In the genomic region with DNA sequence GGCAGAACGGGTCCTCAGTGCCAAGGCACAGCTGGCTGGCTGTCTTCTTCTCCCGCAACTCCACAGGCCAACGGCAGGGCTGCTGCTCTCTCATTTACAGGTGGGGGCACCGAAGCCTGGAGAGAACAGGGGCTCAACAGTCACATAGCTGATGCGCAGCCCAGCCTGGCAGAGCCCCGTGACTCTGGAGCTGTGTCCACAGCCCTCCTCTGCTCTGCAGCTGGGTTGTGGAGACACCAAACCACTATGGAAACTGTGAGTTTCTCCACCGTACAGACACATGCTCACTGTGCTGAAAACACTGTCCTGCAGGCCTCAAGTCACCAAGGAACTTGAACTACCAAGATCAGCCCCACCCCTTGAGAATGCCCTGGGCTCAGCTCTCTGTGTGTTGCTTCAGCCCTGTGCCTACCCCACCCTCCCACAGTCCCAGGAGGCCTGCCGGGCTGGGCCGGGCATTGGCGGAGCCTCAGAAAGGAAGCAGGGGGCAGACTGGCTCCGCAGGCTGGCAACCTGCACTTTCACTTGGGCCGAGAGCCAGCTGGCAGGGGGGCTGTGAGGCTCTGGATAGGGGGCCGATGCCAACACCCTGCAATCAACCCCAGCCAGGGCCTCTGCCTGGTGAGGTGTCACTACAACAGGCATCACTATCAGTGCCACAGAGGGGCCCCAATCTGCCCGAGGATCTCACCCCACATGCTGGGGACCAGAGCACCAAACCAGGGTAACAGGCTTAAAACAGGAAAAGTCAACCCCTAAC, we compare ENCODE assay signal across 8 cellular contexts.
DNase-seq lines count a peak whose midpoint lies in the region; ATAC-seq and TF ChIP-seq lines count a peak whose summit lies in the region.

No MANE protein-coding gene starts in this region.

- no peak for TF ChIP-seq EP300 in transverse colon (IDR thresholded peaks at IDR 0.05; ENCODE audit: low read depth)

- DNase-seq in CD4-positive, CD25-positive, alpha-beta regulatory T cell = peak in 1 of 3 donors; percentile 28
- peak; percentile 72 for DNase-seq in NCI-H345 (lab: John Stamatoyannopoulos, UW)
- peak; percentile 46 for DNase-seq in cerebellum (ENCODE audit: low spot score)
- peak; percentile 16 for DNase-seq in mesenchymal stem cell
- DNase-seq in transverse colon = peak; percentile 86
- DNase-seq in OCI-M2 (lab: John Stamatoyannopoulos, UW; ENCODE audit: unreplicated experiment) = no peak
- DNase-seq in NCI-H748 treated with DMSO at 0.1 percent for 48 hours (lab: John Stamatoyannopoulos, UW) = no peak

- H3K4me2 ChIP-seq in mesenchymal stem cell (ENCODE audit: low read length, poor library complexity, severe bottlenecking) = no peak overlapping the region

- peaks cover 67% of the 10 kb centered on the region for H3K79me1 ChIP-seq in mesenchymal stem cell (replicated peaks; ENCODE audit: low read length, poor library complexity, severe bottlenecking)

- H3K36me3 Mint-ChIP-seq in CD4-positive, CD25-positive, alpha-beta regulatory T cell = peaks cover 13% of the 10 kb centered on the region

- peak overlapping the region in 2 of 4 donors; percentile 21 to 56 for H3K4me3 Mint-ChIP-seq in CD4-positive, CD25-positive, alpha-beta regulatory T cell

- H2BK12ac ChIP-seq in mesenchymal stem cell (ENCODE audit: low read length in 2 of 2) = peak overlapping the region in 1 of 2 experiments; percentile 0

- H3K27me3 Mint-ChIP-seq in CD4-positive, CD25-positive, alpha-beta regulatory T cell = no peaks in the 10 kb centered on the region

- H3K4ac ChIP-seq in mesenchymal stem cell (ENCODE audit: low read depth in 1 of 2, low read length in 2 of 2) = peak overlapping the region in 1 of 2 experiments; percentile 18

- H3K9me3 ChIP-seq in CD4-positive, CD25-positive, alpha-beta regulatory T cell (ENCODE audit: control insufficient read depth in 2 of 2, low read length in 2 of 2) = no peaks in the 10 kb centered on the region
- H3K9me3 ChIP-seq in mesenchymal stem cell (ENCODE audit: control insufficient read depth, low read length) (no peaks in the 10 kb centered on the region), transverse colon (no peaks in the 10 kb centered on the region)

- peaks cover 35% of the 10 kb centered on the region for H3K4me1 ChIP-seq in CD4-positive, CD25-positive, alpha-beta regulatory T cell (ENCODE audit: control insufficient read depth, insufficient read depth, low read length, poor library complexity, severe bottlenecking)
- H3K4me1 ChIP-seq in mesenchymal stem cell (ENCODE audit: control insufficient read depth, insufficient read depth, low read depth, low read length) = peaks cover 17% of the 10 kb centered on the region
- peaks cover 17 to 44% (median 26%) of the 10 kb centered on the region in 4 donors for H3K4me1 ChIP-seq in transverse colon

- no peak overlapping the region for H2AK5ac ChIP-seq in mesenchymal stem cell (ENCODE audit: low read length, severe bottlenecking)

- H3K23ac ChIP-seq in mesenchymal stem cell (ENCODE audit: low read length in 2 of 2) = no peak overlapping the region

- in situ Hi-C loops in transverse colon (cut with MboI; ENCODE audit: low pct_ligation_motif_present in 1 of 4, low pct_unique_long_range_greater_than_20kb in 1 of 4, low sequenced_read_pairs in 3 of 4) = no loop called here

- H3K4me1 Mint-ChIP-seq in CD4-positive, CD25-positive, alpha-beta regulatory T cell = peaks cover 0 to 77% (median 49%) of the 10 kb centered on the region in 4 donors

- H2BK5ac ChIP-seq in mesenchymal stem cell (ENCODE audit: low read depth, low read length, poor library complexity, severe bottlenecking) = no peak overlapping the region

- H3K9me3 Mint-ChIP-seq in CD4-positive, CD25-positive, alpha-beta regulatory T cell = no peaks in the 10 kb centered on the region

- intact Hi-C loops in transverse colon (cut with DNase I; ENCODE audit: low total_unique reads) = no loop called here

- no peak overlapping the region for H2BK15ac ChIP-seq in mesenchymal stem cell (ENCODE audit: low read depth, poor library complexity, severe bottlenecking)

- WGBS in mesenchymal stem cell = 91% methylated on average over 14 of the region's 14 CpGs
- 18 to 26% methylated on average over 3 to 13 of the region's 14 CpGs for WGBS in transverse colon (ENCODE audit: low coverage in 1 of 2), 2 donors

- H3K14ac ChIP-seq in mesenchymal stem cell (ENCODE audit: low read length in 2 of 2) = peak overlapping the region in 1 of 2 experiments; percentile 35

- H3K27me3 ChIP-seq in CD4-positive, CD25-positive, alpha-beta regulatory T cell (ENCODE audit: control insufficient read depth, insufficient read depth, low read length) = no peaks in the 10 kb centered on the region
- no peaks in the 10 kb centered on the region for H3K27me3 ChIP-seq in mesenchymal stem cell (ENCODE audit: control insufficient read depth in 1 of 2, insufficient read depth in 1 of 2, low read length in 2 of 2)
- H3K27me3 ChIP-seq in transverse colon = no peaks in the 10 kb centered on the region

- peak overlapping the region; percentile 8 for H4K91ac ChIP-seq in mesenchymal stem cell (ENCODE audit: low read length)

- peak overlapping the region in 2 of 3 donors; percentile 79 to 85 for H3K27ac Mint-ChIP-seq in CD4-positive, CD25-positive, alpha-beta regulatory T cell

- H3K36me3 ChIP-seq in CD4-positive, CD25-positive, alpha-beta regulatory T cell (ENCODE audit: control insufficient read depth, insufficient read depth, low read length) = peaks cover 6% of the 10 kb centered on the region
- peaks cover 0 to 22% of the 10 kb centered on the region in 2 experiments for H3K36me3 ChIP-seq in mesenchymal stem cell (ENCODE audit: control insufficient read depth in 1 of 2, insufficient read depth in 2 of 2, low read depth in 1 of 2, low read length in 2 of 2)
- no peaks in the 10 kb centered on the region for H3K36me3 ChIP-seq in transverse colon

- peak overlapping the region; percentile 26 for H3K9ac ChIP-seq in mesenchymal stem cell (ENCODE audit: low read length)

- peak in 2 of 5 experiments; percentile 10 to 23 for TF ChIP-seq CTCF in transverse colon (IDR thresholded peaks at IDR 0.05)

- H3K4me3 ChIP-seq in CD4-positive, CD25-positive, alpha-beta regulatory T cell (ENCODE audit: low read depth, low read length) = no peak overlapping the region
- H3K4me3 ChIP-seq in mesenchymal stem cell (ENCODE audit: insufficient read depth in 1 of 2, low read depth in 1 of 2, low read length in 2 of 2) (peak overlapping the region; percentile 2 to 54), transverse colon (no peak overlapping the region)

- TF ChIP-seq POLR2A in transverse colon (IDR thresholded peaks at IDR 0.05) = no peak

- no peak overlapping the region for H3K18ac ChIP-seq in mesenchymal stem cell (ENCODE audit: low read depth in 1 of 2, low read length in 2 of 2)

- H2AFZ ChIP-seq in mesenchymal stem cell (ENCODE audit: low read depth, low read length) = no peak overlapping the region

- H2BK120ac ChIP-seq in mesenchymal stem cell (ENCODE audit: low read depth, low read length) = no peak overlapping the region

- H4K8ac ChIP-seq in mesenchymal stem cell (ENCODE audit: low read length) = no peak overlapping the region

- H3K27ac ChIP-seq in CD4-positive, CD25-positive, alpha-beta regulatory T cell (ENCODE audit: insufficient read depth, low read length, poor library complexity, severe bottlenecking) = peak overlapping the region; percentile 20
- H3K27ac ChIP-seq in mesenchymal stem cell (ENCODE audit: low read length, poor library complexity, severe bottlenecking) (no peak overlapping the region), transverse colon (peak overlapping the region; percentile 60 to 78 (median 68))

- ATAC-seq in CD4-positive, CD25-positive, alpha-beta regulatory T cell (ENCODE audit: low read depth in 2 of 2) = peak; percentile 55 to 68
- ATAC-seq in GM21423 (IDR thresholded peaks at IDR 0.05; ENCODE audit: unreplicated experiment) = peak; percentile 69

Comparison
In these comparisons a context has a peak if more than half of its experiments do, and no peak if none do; other contexts are left out.
1. DNase-seq: peak in NCI-H345 (single experiment), cerebellum (single experiment), mesenchymal stem cell (single experiment) and transverse colon (single experiment); none in OCI-M2 (single experiment) and NCI-H748 treated with DMSO at 0.1 percent for 48 hours (single experiment).
2. H3K4me3 ChIP-seq: peak in mesenchymal stem cell (2 of 2); none in CD4-positive, CD25-positive, alpha-beta regulatory T cell (single experiment) and transverse colon (0 of 4).